ENCODE assay signal across 8 cellular contexts in the genomic region with DNA sequence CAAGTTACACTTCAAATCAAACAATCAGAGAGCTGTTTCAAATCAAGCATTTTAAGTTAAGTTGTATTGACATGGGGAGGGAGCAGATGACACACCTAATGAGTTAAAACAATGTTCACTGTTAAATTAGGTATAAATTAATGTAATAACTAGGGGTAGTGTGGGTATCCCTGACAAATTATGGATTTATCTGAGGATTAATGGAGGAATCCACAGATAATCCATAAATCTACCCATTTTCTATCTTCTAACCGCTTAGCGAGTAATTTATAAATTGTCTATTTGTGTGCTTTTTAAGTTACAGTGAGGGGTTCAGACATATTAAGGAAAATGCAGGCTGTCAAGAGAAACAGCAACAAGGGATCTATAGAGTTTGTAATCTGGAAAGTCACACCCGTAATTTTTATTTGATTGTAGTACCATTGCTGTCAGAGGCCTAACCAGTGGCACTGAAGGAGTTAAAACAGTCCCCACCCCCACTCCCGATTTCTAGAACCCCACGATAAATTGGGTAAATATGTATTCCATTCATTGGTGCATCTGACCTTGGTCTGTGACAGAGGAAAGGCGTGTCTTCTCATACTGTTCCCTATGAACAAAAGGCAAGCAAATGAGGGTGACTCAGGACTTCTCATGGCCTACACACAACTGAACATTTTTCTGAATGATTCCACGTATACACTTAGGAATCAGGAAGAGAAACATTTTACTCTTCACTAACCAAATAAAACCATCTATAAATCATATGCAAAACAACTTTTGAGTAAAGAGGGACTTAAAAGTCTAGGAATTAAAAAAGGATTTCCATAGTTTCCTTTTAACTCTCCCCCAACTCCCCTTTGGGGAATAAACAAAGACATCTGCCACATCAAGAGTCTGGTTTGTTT. TPM values are rescaled to one million over a fixed set of nuclear protein-coding genes. Genes with fewer than 3 reads are reported as not detected.
DNase-seq lines count a peak whose midpoint lies in the region; ATAC-seq, FAIRE-seq and TF ChIP-seq lines count a peak whose summit lies in the region.

No MANE protein-coding gene starts in this region.

- TF ChIP-seq CTCF in KMS-11 (conservative IDR thresholded peaks at IDR 0.05; ENCODE audit: low read depth, low read length) (no peak), mammary epithelial cell (conservative IDR thresholded peaks at IDR 0.05 in 1 of 2, IDR thresholded peaks at IDR 0.05 in 1 of 2; ENCODE audit: extremely low read depth in 1 of 2, insufficient read depth in 1 of 2, low read depth in 1 of 2, low read length in 2 of 2) (no peak), HepG2 (CRISPR knock-in tag; IDR thresholded peaks at IDR 0.05) (no peak)

- peak in 1 of 2 experiments; percentile 88; a peak in 2 of 4 replicates for TF ChIP-seq POLR2A in HepG2 (IDR thresholded peaks at IDR 0.05; ENCODE audit: insufficient read depth in 1 of 2, low read depth in 2 of 2, low read length in 2 of 2)

- 39% methylated on average over 7 of the region's 7 CpGs for WGBS in mammary epithelial cell (ENCODE audit: low coverage, missing lambda C conversion rate)
- 31% methylated on average over 7 of the region's 7 CpGs for WGBS in HepG2 (ENCODE audit: low lambda C conversion rate)

- H3K9me3 ChIP-seq in mammary epithelial cell (replicated peaks; ENCODE audit: insufficient read depth, low read length) = no peaks in the 10 kb centered on the region
- no peaks in the 10 kb centered on the region for H3K9me3 ChIP-seq in HepG2 (ENCODE audit: low read length)
- H3K9me3 ChIP-seq in stomach smooth muscle (ENCODE audit: control insufficient read depth in 2 of 2, low read length in 2 of 2) = no peaks in the 10 kb centered on the region

- in situ Hi-C loops in mammary epithelial cell (cut with MboI; ENCODE audit: low sequenced_read_pairs in 2 of 2) = loop anchor here (10.0 to 25.0 kb wide), 3 partner anchors 122 to 472 kb away; no protein-coding TSS in a partner anchor
- in situ Hi-C loops in HepG2 (cut with HindIII; ENCODE audit: extremely low pct_ligation_motif_present, low pct_unique_long_range_greater_than_20kb) = no loop called here

- peaks cover 77% of the 10 kb centered on the region for H3K4me1 ChIP-seq in KMS-11 (ENCODE audit: low read depth, poor library complexity, severe bottlenecking)
- H3K4me1 ChIP-seq in mammary epithelial cell (ENCODE audit: insufficient read depth, low read length) = peaks cover 42% of the 10 kb centered on the region
- H3K4me1 ChIP-seq in HepG2 (ENCODE audit: insufficient read depth, low read length) = peaks cover 41% of the 10 kb centered on the region
- peaks cover 28% of the 10 kb centered on the region for H3K4me1 ChIP-seq in stomach smooth muscle (ENCODE audit: control insufficient read depth, insufficient read depth, low read length)

- peak; percentile 98 for FAIRE-seq in RCC 7860 (lab: Jason Lieb, UNC)
- no peak for FAIRE-seq in HepG2 (lab: Jason Lieb, UNC)

- POLR2A ChIA-PET in HepG2 (lab: Yijun Ruan, JAX) = interaction anchor here (0.7 to 7.0 kb wide), 20 partner anchors 9 to 482 kb away, joined by 3 to 159 read pairs (median 6); partner anchors contain the start of genes IRF2BP2 and TARBP1

- H3K79me2 ChIP-seq in KMS-11 (ENCODE audit: insufficient read depth, low read depth) = peaks cover 65% of the 10 kb centered on the region
- peaks cover 69% of the 10 kb centered on the region for H3K79me2 ChIP-seq in mammary epithelial cell (ENCODE audit: insufficient read depth, low read length)
- H3K79me2 ChIP-seq in HepG2 (ENCODE audit: insufficient read depth, low read length) = peaks cover 62% of the 10 kb centered on the region

- H3K36me3 ChIP-seq in KMS-11 (ENCODE audit: insufficient read depth) = peaks cover 5% of the 10 kb centered on the region
- peaks cover 20% of the 10 kb centered on the region for H3K36me3 ChIP-seq in mammary epithelial cell (ENCODE audit: insufficient read depth, low read length)
- H3K36me3 ChIP-seq in HepG2 (replicated peaks in 1 of 2; ENCODE audit: control insufficient read depth in 1 of 2, insufficient read depth in 2 of 2, low read length in 2 of 2) = peaks cover 5 to 12% of the 10 kb centered on the region in 2 experiments
- H3K36me3 ChIP-seq in stomach smooth muscle (ENCODE audit: control insufficient read depth in 2 of 2, insufficient read depth in 2 of 2, low read length in 2 of 2) = peaks cover 8 to 25% of the 10 kb centered on the region in 2 donors

- dilution Hi-C loops in mammary epithelial cell (cut with HindIII; ENCODE audit: low sequenced_read_pairs) = no loop called here

- H3K9ac ChIP-seq in KMS-11 (peak overlapping the region; percentile 97; the same call in 1 of the 2 replicates), mammary epithelial cell (ENCODE audit: insufficient read depth, low read length) (peak overlapping the region; percentile 61), HepG2 (ENCODE audit: insufficient read depth, low read depth, low read length) (peak overlapping the region; percentile 97), stomach smooth muscle (ENCODE audit: low read length in 2 of 2) (peak overlapping the region; percentile 82 to 98)

- TF ChIP-seq EP300 in HepG2 (IDR thresholded peaks at IDR 0.05; ENCODE audit: low read depth in 2 of 2, low read length in 2 of 2) (peak in 1 of 2 experiments; percentile 74; a peak in 2 of 4 replicates), HepG2 (CRISPR knock-in tag; IDR thresholded peaks at IDR 0.05; ENCODE audit: borderline replicate concordance) (peak; percentile 73; the same call in 1 of the 2 replicates)

- H2AFZ ChIP-seq in KMS-11 (ENCODE audit: low read depth) (no peak overlapping the region), mammary epithelial cell (ENCODE audit: low read depth, low read length) (no peak overlapping the region), HepG2 (ENCODE audit: low read length) (no peak overlapping the region)

- intact Hi-C loops in mammary epithelial cell (cut with micrococcal nuclease) (loop anchor here (5.0 to 10.0 kb wide), 2 partner anchors 208 to 490 kb away; no protein-coding TSS in a partner anchor), HepG2 (cut with micrococcal nuclease; ENCODE audit: unreplicated experiment) (loop anchor here (10.0 kb wide), 1 partner anchor 212 kb away; no protein-coding TSS in a partner anchor)

- H3K4me3 ChIP-seq in KMS-11 (IDR thresholded peaks at IDR 0.05; ENCODE audit: insufficient read depth, low read depth, low read length) = no peak overlapping the region
- peak overlapping the region in 2 of 3 experiments; percentile 21 to 93 for H3K4me3 ChIP-seq in mammary epithelial cell (replicated peaks in 1 of 3; ENCODE audit: insufficient read depth in 1 of 3, low read depth in 2 of 3, low read length in 3 of 3)
- peak overlapping the region; percentile 87 to 91 (median 89); a peak in 5 of 6 replicates for H3K4me3 ChIP-seq in HepG2 (replicated peaks in 1 of 3; ENCODE audit: insufficient read depth in 1 of 3, low read depth in 2 of 3, low read length in 3 of 3)
- peak overlapping the region; percentile 15 to 98 for H3K4me3 ChIP-seq in stomach smooth muscle (ENCODE audit: low read length in 2 of 2)

- H3K27ac ChIP-seq in KMS-11 (peak overlapping the region; percentile 95), mammary epithelial cell (ENCODE audit: insufficient read depth, low read depth, low read length) (peak overlapping the region; percentile 87), HepG2 (ENCODE audit: extremely low read length, insufficient read depth, low read length) (peak overlapping the region; percentile 100), stomach smooth muscle (ENCODE audit: low read length) (peak overlapping the region; percentile 98)

- no peak for TF ChIP-seq RAD21 in HepG2 (CRISPR knock-in tag; IDR thresholded peaks at IDR 0.05)

- DNase-seq in DMS79 (lab: John Stamatoyannopoulos, UW) (peak; percentile 12), RCC 7860 (ENCODE audit: low spot score) (peak; percentile 95), mammary epithelial cell (peak; percentile 93), HepG2 (ENCODE audit: low spot score) (peak; percentile 95), KG1 (lab: John Stamatoyannopoulos, UW) (no peak), NCI-H187 (lab: John Stamatoyannopoulos, UW) (no peak)

- BruUV-seq in mammary epithelial cell (replicated peaks; lab: Mats Ljungman, UMichigan) (no TSS peak), HepG2 (replicated peaks; lab: Mats Ljungman, UMichigan) (no TSS peak)

- H3K4me2 ChIP-seq in KMS-11 = peak overlapping the region; percentile 92
- H3K4me2 ChIP-seq in mammary epithelial cell (ENCODE audit: insufficient read depth, low read depth, low read length) = peak overlapping the region; percentile 99
- peak overlapping the region; percentile 85 for H3K4me2 ChIP-seq in HepG2 (ENCODE audit: low read depth, low read length)

- peaks cover 25% of the 10 kb centered on the region for H4K20me1 ChIP-seq in KMS-11 (ENCODE audit: insufficient read depth)
- H4K20me1 ChIP-seq in mammary epithelial cell (ENCODE audit: insufficient read depth, low read length) = peaks cover 3% of the 10 kb centered on the region
- H4K20me1 ChIP-seq in HepG2 (ENCODE audit: insufficient read depth, low read length) = peaks cover 9% of the 10 kb centered on the region; the same call in 1 of the 2 replicates

- H3K27me3 ChIP-seq in KMS-11 (ENCODE audit: insufficient read depth, low read depth) (no peaks in the 10 kb centered on the region), mammary epithelial cell (ENCODE audit: insufficient read depth, low read length) (no peaks in the 10 kb centered on the region), HepG2 (ENCODE audit: control insufficient read depth in 1 of 2, insufficient read depth in 2 of 2, low read length in 2 of 2) (no peaks in the 10 kb centered on the region; a peak in 2 of 5 replicates), stomach smooth muscle (ENCODE audit: control insufficient read depth in 1 of 2, insufficient read depth in 2 of 2, low read length in 2 of 2) (no peaks in the 10 kb centered on the region)

- CTCF ChIA-PET in mammary epithelial cell (lab: Charles Lee; ENCODE audit: low non-redundant PET) = no interaction called here
- CTCF ChIA-PET in HepG2 (lab: Yijun Ruan, JAX; ENCODE audit: low intra/inter-chr PET ratio, low total read pairs) = no interaction called here

- ATAC-seq in HepG2 = peak; percentile 13; the same call in 2 of the 3 replicates

RNA-seq across cellular contexts. Expression of gene IRF2BP2, which starts 7.4 kb away (rescaled TPM):
- 100 to 1,000 TPM in 1 of 2 donors, 10 to 100 TPM in 1; 75.3 to 109 TPM for total RNA-seq in mammary epithelial cell
- polyA plus RNA-seq in mammary epithelial cell = 63.4 TPM
- polyA minus RNA-seq in mammary epithelial cell = 33.1 TPM
- 127 and 147 TPM in 2 replicates for total RNA-seq in HepG2 (2016; rRNA removed; fragmentation: Illumina TruSeq; extraction: Trizol)
- 25.1 and 26.8 TPM in 2 replicates for total RNA-seq in HepG2 (2016; cell fraction: cytosol; rRNA removed; fragmentation: Illumina TruSeq; extraction: Trizol; ENCODE audit: low read depth)
- 104 and 154 TPM in 2 replicates for total RNA-seq in HepG2 (2016; cell fraction: insoluble cytoplasmic fraction; rRNA removed; fragmentation: Illumina TruSeq; extraction: Trizol)
- total RNA-seq in HepG2 (2016; cell fraction: membrane; rRNA removed; fragmentation: Illumina TruSeq; extraction: Trizol) = 85.2 and 85.5 TPM in 2 replicates
- 132 and 141 TPM in 2 replicates for total RNA-seq in HepG2 (2016; cell fraction: nucleus; rRNA removed; fragmentation: Illumina TruSeq; extraction: Trizol)
- 140 and 180 TPM in 2 replicates for polyA plus RNA-seq in HepG2 (2011; rRNA removed)
- polyA plus RNA-seq in HepG2 (2011; cell fraction: cytosol; rRNA removed) = 82.1 and 111 TPM in 2 replicates
- polyA plus RNA-seq in HepG2 (2011; cell fraction: nucleus; rRNA removed) = 491 and 557 TPM in 2 replicates
- polyA plus RNA-seq in HepG2 (2012) = 136 and 153 TPM in 2 replicates
- 22.4 and 23.1 TPM in 2 replicates for polyA plus RNA-seq in HepG2 (2016; cell fraction: cytosol; fragmentation: Illumina TruSeq; extraction: Trizol; ENCODE audit: low read depth)
- polyA plus RNA-seq in HepG2 (2016; cell fraction: insoluble cytoplasmic fraction; fragmentation: Illumina TruSeq; extraction: Trizol; ENCODE audit: low read depth) = 127 and 168 TPM in 2 replicates
- polyA plus RNA-seq in HepG2 (2016; cell fraction: membrane; fragmentation: Illumina TruSeq; extraction: Trizol; ENCODE audit: low read depth) = 58.5 and 65.6 TPM in 2 replicates
- polyA plus RNA-seq in HepG2 (2016; cell fraction: nucleus; fragmentation: Illumina TruSeq; extraction: Trizol; ENCODE audit: insufficient read depth, low read depth) = 293 and 322 TPM in 2 replicates
- polyA minus RNA-seq in HepG2 (2011; rRNA and poly(A)+ RNA removed; ENCODE audit: low replicate concordance) = 43.4 and 196 TPM in 2 replicates
- polyA minus RNA-seq in HepG2 (2011; cell fraction: cytosol; rRNA and poly(A)+ RNA removed) = 155 and 170 TPM in 2 replicates
- 115 and 118 TPM in 2 replicates for polyA minus RNA-seq in HepG2 (2011; cell fraction: nucleus; rRNA and poly(A)+ RNA removed)

Comparison
In these comparisons a context has a peak if more than half of its experiments do, and no peak if none do; other contexts are left out.
1. DNase-seq: peak in DMS79 (single experiment), RCC 7860 (single experiment), mammary epithelial cell (single experiment) and HepG2 (single experiment); none in KG1 (single experiment) and NCI-H187 (0 of 2).
2. Peak in every context shown above with its lines, with median percentiles within 50 percentile points of each other: H3K27ac ChIP-seq, H3K4me2 ChIP-seq and H3K9ac ChIP-seq.